In the genomic region with DNA sequence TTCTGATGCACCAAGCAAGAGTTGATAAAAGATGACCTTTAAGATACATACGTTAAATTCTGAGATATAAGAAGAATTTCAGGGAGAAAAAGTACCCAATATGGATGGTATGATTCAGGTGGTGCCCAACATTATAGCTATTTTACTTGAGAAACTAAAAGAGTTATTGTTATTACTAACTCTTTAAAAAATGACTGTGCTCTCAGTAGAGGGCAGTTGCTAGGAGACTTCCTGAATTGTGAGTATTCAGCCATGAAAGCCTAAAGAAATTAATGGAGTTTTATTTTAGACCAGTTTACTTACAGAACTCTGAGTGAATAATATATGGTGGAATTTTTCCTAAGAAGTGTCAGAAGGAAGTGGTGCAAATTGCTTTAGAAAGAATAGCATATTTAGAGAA, we compare ENCODE assay signal across 17 cellular contexts.
"Had no signal": no experiment of that assay in that cellular context is flagged by ENCODE, and none has a peak within 500 bp of the region (broad histone marks: within the 10 kb centered on the region; RNA-seq: fewer than 3 reads in every experiment).

No MANE protein-coding gene starts in this region.

- H3K4me1 Mint-ChIP-seq: activated naive CD8-positive, alpha-beta T cell treated with anti-CD3 and anti-CD28 coated beads, Interleukin-2, amount 10 ng/mL, durations not matched to agents 7 days and 5 days had no signal

- H3K4me3 ChIP-seq: colonic mucosa, gastrocnemius medialis, heart right ventricle, thoracic aorta had no signal

- H3K4me3 Mint-ChIP-seq: activated CD4-positive, alpha-beta memory T cell treated with anti-CD3 and anti-CD28 coated beads for 36 hours; activated naive CD8-positive, alpha-beta T cell treated with anti-CD3 and anti-CD28 coated beads, Interleukin-2, amount 10 ng/mL, durations not matched to agents 7 days and 5 days had no signal

- H3K27ac Mint-ChIP-seq: activated CD4-positive, alpha-beta memory T cell treated with anti-CD3 and anti-CD28 coated beads for 36 hours; activated naive CD8-positive, alpha-beta T cell treated with anti-CD3 and anti-CD28 coated beads, Interleukin-2, amount 10 ng/mL, durations not matched to agents 7 days and 5 days had no signal

- DNase-seq: activated CD4-positive, alpha-beta memory T cell treated with anti-CD3 and anti-CD28 coated beads for 36 hours; activated CD4-positive, alpha-beta T cell treated with anti-CD3 and anti-CD28 coated beads for 1 hour; activated gamma-delta T cell treated with Interleukin-2 at 50 U/mL for 16 hours; activated naive CD8-positive, alpha-beta T cell treated with anti-CD3 and anti-CD28 coated beads, Interleukin-2, amount 10 ng/mL, durations not matched to agents 7 days and 5 days; activated T-cell treated with anti-CD3 and anti-CD28 coated beads, Interleukin-2, amount 50 U/mL, for 48 hours; colonic mucosa; effector CD8-positive, alpha-beta T cell; gastrocnemius medialis; heart right ventricle; islet precursor cell; mesendoderm; stimulated activated CD4-positive, alpha-beta T cell treated with anti-CD3 and anti-CD28 coated beads, Interleukin-4, amount 100 ng/mL, for 1 hour; stimulated activated CD8-positive, alpha-beta memory T cell treated with anti-CD3 and anti-CD28 coated beads, Interleukin-4, amount 100 ng/mL, for 48 hours; stimulated activated naive CD8-positive, alpha-beta T cell treated with anti-CD3 and anti-CD28 coated beads, Interleukin-15, Interleukin-2, amounts not matched to agents 100 U/mL and 50 U/mL, for 24 hours; T-helper 9 cell had no signal

- H3K4me1 ChIP-seq: colonic mucosa, gastrocnemius medialis had no signal

- H3K36me3 ChIP-seq: colonic mucosa, gastrocnemius medialis, heart right ventricle, thoracic aorta had no signal

- H3K9me3 ChIP-seq: colonic mucosa, gastrocnemius medialis, heart right ventricle, thoracic aorta had no signal

- H3K9me3 Mint-ChIP-seq: activated naive CD8-positive, alpha-beta T cell treated with anti-CD3 and anti-CD28 coated beads, Interleukin-2, amount 10 ng/mL, durations not matched to agents 7 days and 5 days had no signal

- ATAC-seq: gastrocnemius medialis; heart right ventricle; stimulated activated naive CD8-positive, alpha-beta T cell treated with anti-CD3 and anti-CD28 coated beads, Interleukin-15, Interleukin-2, amounts not matched to agents 100 U/mL and 50 U/mL, for 24 hours had no signal

- H3K27ac ChIP-seq: colonic mucosa, gastrocnemius medialis, heart right ventricle, parathyroid adenoma, thoracic aorta had no signal

- H3K27me3 ChIP-seq: colonic mucosa, gastrocnemius medialis, heart right ventricle had no signal

- H3K36me3 Mint-ChIP-seq: activated CD4-positive, alpha-beta memory T cell treated with anti-CD3 and anti-CD28 coated beads for 36 hours; activated naive CD8-positive, alpha-beta T cell treated with anti-CD3 and anti-CD28 coated beads, Interleukin-2, amount 10 ng/mL, durations not matched to agents 7 days and 5 days had no signal

- H3K27me3 Mint-ChIP-seq: activated CD4-positive, alpha-beta memory T cell treated with anti-CD3 and anti-CD28 coated beads for 36 hours; activated naive CD8-positive, alpha-beta T cell treated with anti-CD3 and anti-CD28 coated beads, Interleukin-2, amount 10 ng/mL, durations not matched to agents 7 days and 5 days had no signal
